Comparison of ENCODE assay signal across 1 cellular context in the genomic region with DNA sequence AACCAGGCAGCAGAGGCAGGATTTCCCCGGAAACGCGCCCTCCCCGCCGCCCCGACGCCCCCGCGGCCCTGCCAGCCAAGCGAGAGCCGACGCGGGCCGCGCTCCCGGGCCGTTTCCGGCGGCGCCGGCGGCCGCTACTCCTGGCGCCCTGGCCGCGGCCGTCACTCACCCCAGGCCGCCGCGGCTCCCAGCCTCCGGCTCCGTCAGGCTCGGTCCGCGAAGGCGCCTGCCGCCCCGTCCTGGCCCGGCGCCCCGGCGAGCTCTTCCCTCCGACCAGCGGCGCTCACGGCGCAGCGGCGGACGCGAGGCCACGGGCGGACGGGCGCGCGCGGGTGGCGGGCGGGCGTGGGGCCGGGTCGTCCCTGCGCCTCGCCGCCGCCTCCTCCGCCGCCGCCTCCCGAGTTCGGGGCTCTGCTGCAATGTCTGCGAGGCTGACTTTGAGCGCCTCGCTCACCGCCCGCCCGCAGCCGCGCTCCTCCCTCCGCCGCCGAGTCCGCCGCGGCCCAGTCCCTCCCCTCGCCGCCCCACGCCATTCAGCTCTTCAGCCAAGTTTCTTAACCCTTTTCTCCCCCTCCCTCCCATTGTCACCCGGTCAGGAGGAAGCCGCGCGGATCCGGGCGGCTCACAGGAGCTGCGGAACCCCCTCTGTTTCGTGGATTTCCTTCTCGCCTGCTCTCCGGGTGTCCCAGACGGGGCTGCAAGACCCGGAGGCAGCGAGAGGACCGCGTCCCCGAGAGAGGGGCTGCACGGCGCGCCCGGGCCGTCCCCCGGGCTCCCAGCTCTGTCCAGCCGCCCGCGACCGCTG.
A peak's percentile ranks its signal among the peaks of the same experiment; 100 is the strongest.
TF ChIP-seq lines count a peak whose summit lies in the region.

A gene with protein sequence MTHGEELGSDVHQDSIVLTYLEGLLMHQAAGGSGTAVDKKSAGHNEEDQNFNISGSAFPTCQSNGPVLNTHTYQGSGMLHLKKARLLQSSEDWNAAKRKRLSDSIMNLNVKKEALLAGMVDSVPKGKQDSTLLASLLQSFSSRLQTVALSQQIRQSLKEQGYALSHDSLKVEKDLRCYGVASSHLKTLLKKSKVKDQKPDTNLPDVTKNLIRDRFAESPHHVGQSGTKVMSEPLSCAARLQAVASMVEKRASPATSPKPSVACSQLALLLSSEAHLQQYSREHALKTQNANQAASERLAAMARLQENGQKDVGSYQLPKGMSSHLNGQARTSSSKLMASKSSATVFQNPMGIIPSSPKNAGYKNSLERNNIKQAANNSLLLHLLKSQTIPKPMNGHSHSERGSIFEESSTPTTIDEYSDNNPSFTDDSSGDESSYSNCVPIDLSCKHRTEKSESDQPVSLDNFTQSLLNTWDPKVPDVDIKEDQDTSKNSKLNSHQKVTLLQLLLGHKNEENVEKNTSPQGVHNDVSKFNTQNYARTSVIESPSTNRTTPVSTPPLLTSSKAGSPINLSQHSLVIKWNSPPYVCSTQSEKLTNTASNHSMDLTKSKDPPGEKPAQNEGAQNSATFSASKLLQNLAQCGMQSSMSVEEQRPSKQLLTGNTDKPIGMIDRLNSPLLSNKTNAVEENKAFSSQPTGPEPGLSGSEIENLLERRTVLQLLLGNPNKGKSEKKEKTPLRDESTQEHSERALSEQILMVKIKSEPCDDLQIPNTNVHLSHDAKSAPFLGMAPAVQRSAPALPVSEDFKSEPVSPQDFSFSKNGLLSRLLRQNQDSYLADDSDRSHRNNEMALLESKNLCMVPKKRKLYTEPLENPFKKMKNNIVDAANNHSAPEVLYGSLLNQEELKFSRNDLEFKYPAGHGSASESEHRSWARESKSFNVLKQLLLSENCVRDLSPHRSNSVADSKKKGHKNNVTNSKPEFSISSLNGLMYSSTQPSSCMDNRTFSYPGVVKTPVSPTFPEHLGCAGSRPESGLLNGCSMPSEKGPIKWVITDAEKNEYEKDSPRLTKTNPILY (N-terminal part only) (minus strand): TSS at position 425 of the 805 bp plus-strand sequence. CDS start 96,808 bp downstream, outside the sequence.

TF ChIP-seq in HepG2, 621 proteins besides CTCF, POLR2A, EP300 and RAD21 (continued from another document and continues in another):
- TF ChIP-seq POGZ (CRISPR knock-in tag; IDR thresholded peaks at IDR 0.05): peak; percentile 56
- TF ChIP-seq TOE1 (CRISPR knock-in tag; IDR thresholded peaks at IDR 0.05): no peak
- peak; percentile 64; the same call in 1 of the 2 replicates for TF ChIP-seq ZNF558 (CRISPR knock-in tag; IDR thresholded peaks at IDR 0.05; ENCODE audit: borderline replicate concordance)
- peak; percentile 60 for TF ChIP-seq ZFX (CRISPR knock-in tag; IDR thresholded peaks at IDR 0.05; ENCODE audit: low read depth)
- TF ChIP-seq REXO4 (CRISPR knock-in tag; IDR thresholded peaks at IDR 0.05; ENCODE audit: borderline replicate concordance): no peak
- TF ChIP-seq ZNF260 (CRISPR knock-in tag; IDR thresholded peaks at IDR 0.05; ENCODE audit: borderline replicate concordance, low read depth): no peak
- no peak for TF ChIP-seq MAF1 (CRISPR knock-in tag; IDR thresholded peaks at IDR 0.05; ENCODE audit: borderline replicate concordance)
- TF ChIP-seq SMARCE1 (IDR thresholded peaks at IDR 0.05; ENCODE audit: borderline replicate concordance): no peak
- no peak for TF ChIP-seq U2AF2 (IDR thresholded peaks at IDR 0.05; ENCODE audit: low read depth, low read length)
- no peak for TF ChIP-seq CSRNP1 (CRISPR knock-in tag; IDR thresholded peaks at IDR 0.05)
- no peak for TF ChIP-seq HDAC2 (CRISPR knock-in tag; IDR thresholded peaks at IDR 0.05)
- TF ChIP-seq SCMH1 (CRISPR knock-in tag; IDR thresholded peaks at IDR 0.05; ENCODE audit: borderline replicate concordance): no peak
- no peak for TF ChIP-seq ZNF556 (CRISPR knock-in tag; IDR thresholded peaks at IDR 0.05; ENCODE audit: borderline replicate concordance)
- no peak for TF ChIP-seq ZKSCAN5 (CRISPR knock-in tag; IDR thresholded peaks at IDR 0.05)
- no peak for TF ChIP-seq TEAD2 (CRISPR knock-in tag; IDR thresholded peaks at IDR 0.05)
- no peak for TF ChIP-seq MBD4 (IDR thresholded peaks at IDR 0.05; ENCODE audit: borderline replicate concordance, low read length)
- TF ChIP-seq, protein P1, sequence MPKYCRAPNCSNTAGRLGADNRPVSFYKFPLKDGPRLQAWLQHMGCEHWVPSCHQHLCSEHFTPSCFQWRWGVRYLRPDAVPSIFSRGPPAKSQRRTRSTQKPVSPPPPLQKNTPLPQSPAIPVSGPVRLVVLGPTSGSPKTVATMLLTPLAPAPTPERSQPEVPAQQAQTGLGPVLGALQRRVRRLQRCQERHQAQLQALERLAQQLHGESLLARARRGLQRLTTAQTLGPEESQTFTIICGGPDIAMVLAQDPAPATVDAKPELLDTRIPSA (CRISPR knock-in tag; IDR thresholded peaks at IDR 0.05; ENCODE audit: borderline replicate concordance): no peak
- no peak for TF ChIP-seq NCOA5 (CRISPR knock-in tag; IDR thresholded peaks at IDR 0.05)
- TF ChIP-seq ZBTB33 (CRISPR knock-in tag; IDR thresholded peaks at IDR 0.05): no peak
- no peak for TF ChIP-seq ZNF569 (CRISPR knock-in tag; IDR thresholded peaks at IDR 0.05; ENCODE audit: borderline replicate concordance)
- TF ChIP-seq, protein P2, sequence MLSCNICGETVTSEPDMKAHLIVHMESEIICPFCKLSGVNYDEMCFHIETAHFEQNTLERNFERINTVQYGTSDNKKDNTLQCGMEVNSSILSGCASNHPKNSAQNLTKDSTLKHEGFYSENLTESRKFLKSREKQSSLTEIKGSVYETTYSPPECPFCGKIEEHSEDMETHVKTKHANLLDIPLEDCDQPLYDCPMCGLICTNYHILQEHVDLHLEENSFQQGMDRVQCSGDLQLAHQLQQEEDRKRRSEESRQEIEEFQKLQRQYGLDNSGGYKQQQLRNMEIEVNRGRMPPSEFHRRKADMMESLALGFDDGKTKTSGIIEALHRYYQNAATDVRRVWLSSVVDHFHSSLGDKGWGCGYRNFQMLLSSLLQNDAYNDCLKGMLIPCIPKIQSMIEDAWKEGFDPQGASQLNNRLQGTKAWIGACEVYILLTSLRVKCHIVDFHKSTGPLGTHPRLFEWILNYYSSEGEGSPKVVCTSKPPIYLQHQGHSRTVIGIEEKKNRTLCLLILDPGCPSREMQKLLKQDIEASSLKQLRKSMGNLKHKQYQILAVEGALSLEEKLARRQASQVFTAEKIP (CRISPR knock-in tag; IDR thresholded peaks at IDR 0.05; ENCODE audit: borderline replicate concordance): no peak
- TF ChIP-seq MAFF (IDR thresholded peaks at IDR 0.05; ENCODE audit: low read depth, low read length): no peak
- no peak for TF ChIP-seq ZNF20 (CRISPR knock-in tag; IDR thresholded peaks at IDR 0.05)
- TF ChIP-seq ZEB1 (IDR thresholded peaks at IDR 0.05; ENCODE audit: insufficient replicate concordance, low read depth): no peak
- no peak for TF ChIP-seq ZBTB34 (CRISPR knock-in tag; IDR thresholded peaks at IDR 0.05)
- TF ChIP-seq ZNF770 (CRISPR knock-in tag; IDR thresholded peaks at IDR 0.05): no peak
- TF ChIP-seq E2F5 (CRISPR knock-in tag; conservative IDR thresholded peaks at IDR 0.05): no peak
- TF ChIP-seq SIX1 (CRISPR knock-in tag; IDR thresholded peaks at IDR 0.05; ENCODE audit: borderline replicate concordance): no peak
- no peak for TF ChIP-seq MZF1 (CRISPR knock-in tag; IDR thresholded peaks at IDR 0.05; ENCODE audit: borderline replicate concordance)
- no peak for TF ChIP-seq ZBTB8A (CRISPR knock-in tag; IDR thresholded peaks at IDR 0.05; ENCODE audit: borderline replicate concordance, low read depth)
- TF ChIP-seq, protein P3, sequence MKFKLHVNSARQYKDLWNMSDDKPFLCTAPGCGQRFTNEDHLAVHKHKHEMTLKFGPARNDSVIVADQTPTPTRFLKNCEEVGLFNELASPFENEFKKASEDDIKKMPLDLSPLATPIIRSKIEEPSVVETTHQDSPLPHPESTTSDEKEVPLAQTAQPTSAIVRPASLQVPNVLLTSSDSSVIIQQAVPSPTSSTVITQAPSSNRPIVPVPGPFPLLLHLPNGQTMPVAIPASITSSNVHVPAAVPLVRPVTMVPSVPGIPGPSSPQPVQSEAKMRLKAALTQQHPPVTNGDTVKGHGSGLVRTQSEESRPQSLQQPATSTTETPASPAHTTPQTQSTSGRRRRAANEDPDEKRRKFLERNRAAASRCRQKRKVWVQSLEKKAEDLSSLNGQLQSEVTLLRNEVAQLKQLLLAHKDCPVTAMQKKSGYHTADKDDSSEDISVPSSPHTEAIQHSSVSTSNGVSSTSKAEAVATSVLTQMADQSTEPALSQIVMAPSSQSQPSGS (CRISPR knock-in tag; IDR thresholded peaks at IDR 0.05): no peak
- no peak for TF ChIP-seq NAIF1 (CRISPR knock-in tag; IDR thresholded peaks at IDR 0.05; ENCODE audit: borderline replicate concordance)
- TF ChIP-seq GABPB1 (CRISPR knock-in tag; IDR thresholded peaks at IDR 0.05): peak; percentile 70; the same call in 1 of the 2 replicates
- no peak for TF ChIP-seq ATM (IDR thresholded peaks at IDR 0.05; ENCODE audit: borderline replicate concordance)
- TF ChIP-seq AGO1 (IDR thresholded peaks at IDR 0.05; ENCODE audit: low read depth, low read length, poor library complexity, severe bottlenecking): no peak
